Comparison of ENCODE assay signal across 1 cellular context in the genomic region with DNA sequence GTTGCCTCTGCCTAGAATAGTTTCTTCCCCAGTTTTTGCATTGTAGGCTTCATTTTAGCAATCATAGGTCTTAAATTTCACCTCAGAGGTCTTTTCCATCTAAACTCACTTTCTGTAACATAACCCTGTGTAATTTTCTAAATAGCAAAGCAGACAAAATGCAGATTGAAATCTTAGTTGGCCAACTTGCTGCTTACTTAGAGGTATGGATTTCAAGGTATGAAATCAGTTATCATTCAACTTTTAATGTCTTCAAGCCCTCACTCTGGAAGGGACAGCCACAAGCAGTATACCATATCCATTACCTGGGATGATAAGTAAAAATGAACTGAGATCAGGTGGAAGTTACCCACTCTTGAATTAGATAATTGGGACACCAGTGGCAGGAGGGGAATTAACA.
A peak's percentile ranks its signal among the peaks of the same experiment; 100 is the strongest.
TF ChIP-seq lines count a peak whose summit lies in the region.

No MANE protein-coding gene starts in this region.

TF ChIP-seq in HepG2, 621 proteins besides CTCF, POLR2A, EP300 and RAD21:
- no peak for TF ChIP-seq TOPORS (CRISPR knock-in tag; IDR thresholded peaks at IDR 0.05)
- no peak for TF ChIP-seq TSC22D2 (CRISPR knock-in tag; IDR thresholded peaks at IDR 0.05; ENCODE audit: borderline replicate concordance)
- TF ChIP-seq POLR2G (IDR thresholded peaks at IDR 0.05; ENCODE audit: low read depth, low read length), result peak; percentile 39; the same call in 1 of the 2 replicates
- TF ChIP-seq ATM (IDR thresholded peaks at IDR 0.05; ENCODE audit: borderline replicate concordance), result no peak
- no peak for TF ChIP-seq PAXIP1 (CRISPR knock-in tag; conservative IDR thresholded peaks at IDR 0.05)
TF ChIP-seq in HepG2: peak in this region for 1.
